ENCODE assay signal across 1 cellular context in the genomic region with DNA sequence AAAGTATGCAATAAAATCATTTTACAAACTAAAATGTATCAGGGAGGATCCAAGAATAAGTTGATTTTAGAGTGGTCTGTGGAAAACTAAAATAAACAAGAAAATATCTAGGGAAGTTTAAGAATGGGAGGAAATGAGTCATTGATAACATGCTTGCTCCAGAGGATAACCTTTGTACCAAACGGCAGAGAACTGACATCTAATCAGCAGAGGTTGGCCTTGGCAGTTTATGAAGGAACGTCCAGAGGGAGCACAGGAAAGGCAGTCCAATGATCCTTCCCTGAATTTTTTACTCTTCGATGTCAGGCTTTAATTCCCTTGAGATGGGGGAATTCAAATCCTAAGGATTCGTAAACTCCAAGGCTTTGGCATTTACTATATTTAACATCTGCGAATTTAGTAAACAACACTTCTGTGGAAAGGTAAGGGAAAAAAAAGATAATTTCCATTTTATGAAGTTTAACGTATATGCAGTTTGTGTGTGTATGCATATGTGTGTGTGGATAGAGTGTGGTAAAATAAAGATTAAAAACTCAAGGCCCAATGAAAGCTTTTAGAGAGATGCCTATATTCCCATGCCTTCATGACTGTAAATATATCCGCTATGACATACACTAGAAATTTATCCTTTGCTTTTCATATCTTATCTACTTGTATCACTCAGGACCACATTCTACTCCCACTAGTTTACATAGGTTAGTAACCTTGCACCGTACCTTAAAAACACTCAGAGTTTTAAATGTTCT.
TF ChIP-seq lines count a peak whose summit lies in the region.

No MANE protein-coding gene starts in this region.

TF ChIP-seq in endothelial cell of umbilical vein, 7 proteins besides CTCF, POLR2A, EP300 and RAD21:
- TF ChIP-seq JUN (IDR thresholded peaks at IDR 0.05; ENCODE audit: borderline replicate concordance, insufficient read depth, insufficient read length, low read depth) (peak; percentile 95), GATA2 (IDR thresholded peaks at IDR 0.05; ENCODE audit: insufficient read depth, insufficient read length, low read depth, low read length) (peak; percentile 89), EZH2 (IDR thresholded peaks at IDR 0.05; ENCODE audit: borderline replicate concordance, low read depth, low read length, severe bottlenecking) (no peak), POLR2AphosphoS5 (IDR thresholded peaks at IDR 0.05; ENCODE audit: insufficient read depth, low read depth, low read length) (peak; percentile 81), FOS (IDR thresholded peaks at IDR 0.05; ENCODE audit: borderline replicate concordance, insufficient read depth, low read length) (peak; percentile 77)
